Comparison of ENCODE assay signal across 8 cellular contexts in genomic region chr1:234598974-234599616, GRCh38. TPM values are rescaled to one million over a fixed set of nuclear protein-coding genes. Genes with fewer than 3 reads are reported as not detected.
A peak's percentile ranks its signal among the peaks of the same experiment; 100 is the strongest.
DNase-seq lines count a peak whose midpoint lies in the region; ATAC-seq, FAIRE-seq and TF ChIP-seq lines count a peak whose summit lies in the region.

No MANE protein-coding gene starts in this region.

- in situ Hi-C loops in KBM-7 (cut with MboI; ENCODE audit: low pct_unique_long_range_greater_than_20kb, low sequenced_read_pairs) (loop anchor here (25.0 kb wide), 1 partner anchor 488 kb away; no protein-coding TSS in a partner anchor), GM12878 (cut with MboI) (loop anchor here (5.0 kb wide), 1 partner anchor 483 kb away; no protein-coding TSS in a partner anchor)

- TF ChIP-seq CTCF in AG09309 (IDR thresholded peaks at IDR 0.05; ENCODE audit: control insufficient read depth, insufficient read depth, low read depth, low read length, missing control alignments) (no peak), GM12878 (IDR thresholded peaks at IDR 0.05 in 2 of 3, conservative IDR thresholded peaks at IDR 0.05 in 1 of 3; ENCODE audit: control insufficient read depth in 2 of 3, extremely low read depth in 1 of 3, insufficient read depth in 1 of 3, low read depth in 3 of 3, low read length in 3 of 3) (no peak), lower leg skin (IDR thresholded peaks at IDR 0.05) (no peak), GM10266 (IDR thresholded peaks at IDR 0.05; ENCODE audit: control insufficient read depth, insufficient read depth, low read depth, missing control alignments) (no peak)

- peak overlapping the region; percentile 57 for H3K4me3 ChIP-seq in AG09309 (ENCODE audit: control insufficient read depth, low read depth, low read length)
- peak overlapping the region; percentile 67; the same call in 1 of the 2 replicates for H3K4me3 ChIP-seq in GM12878
- no peak overlapping the region for H3K4me3 ChIP-seq in lower leg skin (ENCODE audit: low read depth, poor library complexity, severe bottlenecking)
- H3K4me3 ChIP-seq in urinary bladder (ENCODE audit: low read depth, low read length): peak overlapping the region; percentile 39

- TF ChIP-seq EP300 in GM12878 (IDR thresholded peaks at IDR 0.05; ENCODE audit: borderline replicate concordance in 1 of 2, control insufficient read depth in 1 of 2, low read depth in 2 of 2, low read length in 2 of 2): no peak

- CTCF ChIA-PET in GM12878 (lab: Yijun Ruan, JAX): interaction anchor here (0.6 to 5.6 kb wide), 15 partner anchors 13 to 817 kb away, joined by 3 to 39 read pairs (median 3); no protein-coding TSS in a partner anchor

- peak overlapping the region; percentile 68 for H3K4me2 ChIP-seq in GM12878 (ENCODE audit: control insufficient read depth, insufficient read depth)

- H3K27me3 ChIP-seq in GM12878 (replicated peaks in 1 of 2; ENCODE audit: control insufficient read depth in 2 of 2, insufficient read depth in 2 of 2, low read length in 1 of 2): no peaks in the 10 kb centered on the region

- TF ChIP-seq RAD21 in GM12878 (IDR thresholded peaks at IDR 0.05; ENCODE audit: insufficient read depth, low read depth, low read length): no peak

- no peak for ATAC-seq in GM12878

- H3K27ac ChIP-seq in GM12878 (ENCODE audit: control insufficient read depth, insufficient read depth) (peak overlapping the region; percentile 75), urinary bladder (ENCODE audit: low read depth) (peak overlapping the region; percentile 97)

- H3K4me1 ChIP-seq in GM12878 (ENCODE audit: control insufficient read depth, insufficient read depth, low read length): peaks cover 22% of the 10 kb centered on the region
- H3K4me1 ChIP-seq in urinary bladder (ENCODE audit: insufficient read depth): no peaks in the 10 kb centered on the region

- no peaks in the 10 kb centered on the region for H4K20me1 ChIP-seq in GM12878 (ENCODE audit: control insufficient read depth, insufficient read depth)

- peak overlapping the region; percentile 71 for H3K9ac ChIP-seq in GM12878 (ENCODE audit: control insufficient read depth, insufficient read depth, low read length)

- FAIRE-seq in GM12878 (lab: Jason Lieb, UNC): no peak

- peaks cover 31% of the 10 kb centered on the region for H3K79me2 ChIP-seq in GM12878 (ENCODE audit: control insufficient read depth, insufficient read depth, low read length)

- no peak overlapping the region for H2AFZ ChIP-seq in GM12878 (ENCODE audit: control insufficient read depth, low read depth, low read length)

- intact Hi-C loops in GM12878 (cut with micrococcal nuclease; ENCODE audit: unreplicated experiment): no loop called here
- intact Hi-C loops in lower leg skin (cut with DNase I; ENCODE audit: low total_unique reads): no loop called here

- DNase-seq in AG09309 (ENCODE audit: low read depth): no peak
- DNase-seq in KBM-7: peak; percentile 52
- DNase-seq in GM12878 (ENCODE audit: low read depth, low spot score): no peak
- peak; percentile 71 to 90 for DNase-seq in lower leg skin (ENCODE audit: low spot score in 2 of 2)
- DNase-seq in GM10266 (ENCODE audit: extremely low spot score): no peak
- DNase-seq in NCI-H2081 (lab: John Stamatoyannopoulos, UW): no peak
- DNase-seq in islet precursor cell: no peak

- SMC1A ChIA-PET in GM12878 (lab: Charles Lee; ENCODE audit: uncharacterized antibody, unreplicated experiment): interaction anchor here (0.7 to 9.7 kb wide), 11 partner anchors 12 to 484 kb away, joined by 3 to 81 read pairs (median 9); no protein-coding TSS in a partner anchor

- H3K9me3 ChIP-seq in GM12878 (replicated peaks; ENCODE audit: control insufficient read depth, insufficient read depth, low read length): no peaks in the 10 kb centered on the region

- H3K36me3 ChIP-seq in GM12878 (ENCODE audit: control insufficient read depth in 2 of 2, insufficient read depth in 2 of 2, low read length in 1 of 2): peaks cover 0 to 8% of the 10 kb centered on the region in 2 experiments; a peak in 1 of 4 replicates
- H3K36me3 ChIP-seq in urinary bladder (ENCODE audit: insufficient read depth): no peaks in the 10 kb centered on the region

- no peak for TF ChIP-seq POLR2A in GM12878 (IDR thresholded peaks at IDR 0.05; ENCODE audit: low read depth, low read length)
- no peak for TF ChIP-seq POLR2A in lower leg skin (IDR thresholded peaks at IDR 0.05)

- RAD21 ChIA-PET in GM12878 (lab: Charles Lee; ENCODE audit: unreplicated experiment): interaction anchor here (0.6 to 6.2 kb wide), 14 partner anchors 13 to 484 kb away, joined by 3 to 65 read pairs (median 4); partner anchors contain the start of gene IRF2BP2

- BruUV-seq in GM12878 (replicated peaks; lab: Mats Ljungman, UMichigan): no TSS peak

- WGBS in GM12878 (ENCODE audit: insufficient coverage, insufficient replicate concordance, low lambda C conversion rate, missing lambda C conversion rate): 0% methylated on average over 1 of the region's 1 CpG
- 0 to 3% methylated on average over 1 of the region's 1 CpG for WGBS in lower leg skin, 2 donors
- 4% methylated on average over 1 of the region's 1 CpG for WGBS in urinary bladder

- POLR2A ChIA-PET in GM12878 (lab: Charles Lee): interaction anchor here (0.5 to 0.9 kb wide), 6 partner anchors 39 to 500 kb away, joined by 3 to 5 read pairs (median 3); no protein-coding TSS in a partner anchor

TF ChIP-seq in GM12878, 131 proteins besides CTCF, POLR2A, EP300 and RAD21 (continues in another document):
- TF ChIP-seq ZBTB40 (IDR thresholded peaks at IDR 0.05; ENCODE audit: borderline replicate concordance): peak; percentile 32; the same call in 1 of the 2 replicates

RNA-seq across cellular contexts. Expression of gene IRF2BP2, which starts 10.9 kb away (rescaled TPM):
- 219 and 220 TPM in 2 replicates for total RNA-seq in GM12878 (2013; cell fraction: nucleolus; rRNA removed)
- total RNA-seq in GM12878 (2014; rRNA removed) (54.6 and 61.4 TPM in 2 replicates), GM12878 (2014; rRNA removed; fragmentation: Illumina TruSeq; extraction: Trizol) (54.4 and 55.4 TPM in 2 replicates), GM12878 (2021) (114 TPM in 2 replicates), lower leg skin (100 to 1,000 TPM; 121 to 149 (median 137) TPM), urinary bladder (137 TPM)
- 26.9 TPM for polyA plus RNA-seq in GM12878 (2011; ENCODE audit: low read depth)
- polyA plus RNA-seq in GM12878 (2011; rRNA removed) (39.2 and 49.2 TPM in 2 replicates), GM12878 (2014; fragmentation: Illumina TruSeq; extraction: Trizol) (23.9 and 64.7 TPM in 2 replicates), GM12878 (2014; fragmentation: Nextera tagmentation; extraction: Ambion mirVana) (10 to 100 TPM; 26.2 to 28.1 TPM), GM12878 (2014; rRNA removed) (57.6 and 68.9 TPM in 2 replicates), GM12878 (2016; fragmentation: Nextera tagmentation; extraction: Ambion mirVana) (10 to 100 TPM in 1 of 2 experiments, 1 to 10 TPM in 1; 7.5 to 12.9 TPM), urinary bladder (137 TPM)
- 60.1 and 68.0 TPM in 2 replicates for polyA plus RNA-seq in GM12878 (2011; cell fraction: cytosol; rRNA removed)
- 254 and 345 TPM in 2 replicates for polyA plus RNA-seq in GM12878 (2011; cell fraction: nucleus; rRNA removed)
- 63.0 and 95.9 TPM in 2 replicates for polyA plus RNA-seq in GM12878 (2012)
- 43.9 and 108 TPM in 2 replicates for polyA minus RNA-seq in GM12878 (2011; rRNA and poly(A)+ RNA removed)
- 82.8 and 86.3 TPM in 2 replicates for polyA minus RNA-seq in GM12878 (2011; cell fraction: cytosol; rRNA and poly(A)+ RNA removed)
- 96.7 and 119 TPM in 2 replicates for polyA minus RNA-seq in GM12878 (2011; cell fraction: nucleus; rRNA and poly(A)+ RNA removed)

Comparison
In these comparisons a context has a peak if more than half of its experiments do, and no peak if none do; other contexts are left out.
1. DNase-seq: peak in KBM-7 (single experiment) and lower leg skin (2 of 2); none in AG09309 (single experiment), GM12878 (single experiment), GM10266 (single experiment), NCI-H2081 (0 of 2) and islet precursor cell (single experiment).